In the genomic region with DNA sequence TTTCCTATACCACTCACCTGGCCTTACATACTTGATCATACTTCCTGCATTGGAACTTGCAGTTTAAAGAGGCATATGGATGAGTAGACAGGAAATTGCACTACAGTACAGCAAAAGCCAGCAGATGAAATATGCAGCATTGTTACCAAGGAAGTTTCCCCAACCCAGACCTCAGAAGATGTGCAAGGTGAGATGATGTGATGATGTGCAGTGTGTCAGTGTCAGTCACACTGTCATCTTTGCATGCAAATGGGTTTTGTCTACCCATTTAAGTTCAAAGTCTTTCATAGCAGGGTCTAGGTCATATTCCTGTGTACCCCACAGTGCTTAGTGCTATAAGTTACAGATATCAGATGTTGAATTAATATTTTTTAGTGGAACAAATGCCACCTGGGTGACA, we compare ENCODE assay signal across 37 cellular contexts.
"Had no signal": no experiment of that assay in that cellular context is flagged by ENCODE, and none has a peak within 500 bp of the region (broad histone marks: within the 10 kb centered on the region; RNA-seq: fewer than 3 reads in every experiment).

No MANE protein-coding gene starts in this region.

- H3K27me3 Mint-ChIP-seq: activated naive CD8-positive, alpha-beta T cell treated with anti-CD3 and anti-CD28 coated beads, Interleukin-2, amount 50 U/mL, for 24 hours; brain; dendritic cell treated with granulocyte-macrophage colony-stimulating factor and Interleukin-4, amounts not matched to agents 40 ng/mL and 50 ng/mL, for 4 days had no signal

- H3K9me3 Mint-ChIP-seq: activated CD4-positive, alpha-beta T cell treated with anti-CD3 and anti-CD28 coated beads, Interleukin-2, amount 10 ng/mL, durations not matched to agents 7 days and 5 days; activated CD8-positive, alpha-beta T cell treated with anti-CD3 and anti-CD28 coated beads for 36 hours; activated naive CD8-positive, alpha-beta T cell treated with anti-CD3 and anti-CD28 coated beads for 36 hours; activated naive CD8-positive, alpha-beta T cell treated with anti-CD3 and anti-CD28 coated beads, Interleukin-2, amount 50 U/mL, for 24 hours; activated T-helper 1 cell treated with anti-CD3 and anti-CD28 coated beads, Interleukin-12 subunit alpha, Interleukin-12 subunit beta, Interleukin-2, Interleukin-4 antibody, amounts not matched to agents 30 ng/mL and 10 ng/mL and 1 ng/mL, durations not matched to agents 14 hours and 24 hours and 36 hours; brain; dendritic cell treated with granulocyte-macrophage colony-stimulating factor and Interleukin-4, amounts not matched to agents 40 ng/mL and 50 ng/mL, for 4 days; T-helper 2 cell treated with Interferon-gamma antibody and Interleukin-4, amounts not matched to agents 5 μg/mL and 100 μg/mL, for 36 hours had no signal

- H3K36me3 Mint-ChIP-seq: activated CD8-positive, alpha-beta memory T cell treated with anti-CD3 and anti-CD28 coated beads, Interleukin-2, amount 10 ng/mL, durations not matched to agents 7 days and 5 days; activated naive CD8-positive, alpha-beta T cell treated with anti-CD3 and anti-CD28 coated beads for 36 hours had no signal

- DNase-seq: activated CD4-positive, alpha-beta T cell treated with anti-CD3 and anti-CD28 coated beads for 4 hours; activated CD4-positive, alpha-beta T cell treated with anti-CD3 and anti-CD28 coated beads, Interleukin-2, amount 10 ng/mL, durations not matched to agents 7 days and 5 days; activated CD4-positive, alpha-beta T cell treated with anti-CD3 and anti-CD28 coated beads, Interleukin-2, amount 50 U/mL, for 48 hours; activated CD4-positive, CD25-positive, alpha-beta regulatory T cell; activated CD4-positive, CD25-positive, alpha-beta regulatory T cell treated with anti-CD3 and anti-CD28 coated beads, Interleukin-2, amount 50 U/mL, for 72 hours; activated CD8-positive, alpha-beta memory T cell treated with anti-CD3 and anti-CD28 coated beads, Interleukin-2, amount 10 ng/mL, durations not matched to agents 7 days and 5 days; activated CD8-positive, alpha-beta memory T cell treated with anti-CD3 and anti-CD28 coated beads, Interleukin-2, amount 50 U/mL, for 4 hours; activated CD8-positive, alpha-beta T cell treated with anti-CD3 and anti-CD28 coated beads for 36 hours; activated gamma-delta T cell; activated naive CD4-positive, alpha-beta T cell; activated naive CD4-positive, alpha-beta T cell treated with anti-CD3 and anti-CD28 coated beads, Interleukin-2, amount 50 U/mL, for 16 hours; activated naive CD8-positive, alpha-beta T cell treated with anti-CD3 and anti-CD28 coated beads for 36 hours; activated naive CD8-positive, alpha-beta T cell treated with anti-CD3 and anti-CD28 coated beads, Interleukin-2, amount 50 U/mL, for 24 hours; activated T-cell treated with anti-CD3 and anti-CD28 coated beads, Interleukin-2, amount 50 U/mL, for 1 hour; activated T-cell treated with anti-CD3 and anti-CD28 coated beads, Interleukin-2, amount 50 U/mL, for 48 hours; adrenal gland; amygdala; aorta; dorsolateral prefrontal cortex; effector memory CD4-positive, alpha-beta T cell; endodermal cell; erythroblast; gastrocnemius medialis; glutamatergic neuron; heart left ventricle; T-helper 1 cell; T-helper 17 cell; T1000 had no signal

- H3K36me3 ChIP-seq: adrenal gland, breast epithelium, esophagus muscularis mucosa, gastrocnemius medialis had no signal

- H3K27ac Mint-ChIP-seq: activated CD4-positive, alpha-beta T cell treated with anti-CD3 and anti-CD28 coated beads, Interleukin-2, amount 10 ng/mL, durations not matched to agents 7 days and 5 days; activated CD8-positive, alpha-beta memory T cell treated with anti-CD3 and anti-CD28 coated beads, Interleukin-2, amount 10 ng/mL, durations not matched to agents 7 days and 5 days; activated CD8-positive, alpha-beta T cell treated with anti-CD3 and anti-CD28 coated beads for 36 hours; activated naive CD8-positive, alpha-beta T cell treated with anti-CD3 and anti-CD28 coated beads for 36 hours; activated naive CD8-positive, alpha-beta T cell treated with anti-CD3 and anti-CD28 coated beads, Interleukin-2, amount 50 U/mL, for 24 hours; activated T-helper 1 cell treated with anti-CD3 and anti-CD28 coated beads, Interleukin-12 subunit alpha, Interleukin-12 subunit beta, Interleukin-2, Interleukin-4 antibody, amounts not matched to agents 30 ng/mL and 10 ng/mL and 1 ng/mL, durations not matched to agents 14 hours and 24 hours and 36 hours; brain; dendritic cell treated with granulocyte-macrophage colony-stimulating factor and Interleukin-4, amounts not matched to agents 40 ng/mL and 50 ng/mL, for 4 days; endodermal cell; T-helper 17 cell; T-helper 2 cell treated with Interferon-gamma antibody and Interleukin-4, amounts not matched to agents 5 μg/mL and 100 μg/mL, for 36 hours had no signal

- H3K4me3 Mint-ChIP-seq: activated CD4-positive, alpha-beta T cell treated with anti-CD3 and anti-CD28 coated beads, Interleukin-2, amount 10 ng/mL, durations not matched to agents 7 days and 5 days; activated CD8-positive, alpha-beta memory T cell treated with anti-CD3 and anti-CD28 coated beads, Interleukin-2, amount 10 ng/mL, durations not matched to agents 7 days and 5 days; activated CD8-positive, alpha-beta T cell treated with anti-CD3 and anti-CD28 coated beads for 36 hours; activated naive CD8-positive, alpha-beta T cell treated with anti-CD3 and anti-CD28 coated beads for 36 hours; activated naive CD8-positive, alpha-beta T cell treated with anti-CD3 and anti-CD28 coated beads, Interleukin-2, amount 50 U/mL, for 24 hours; activated T-helper 1 cell treated with anti-CD3 and anti-CD28 coated beads, Interleukin-12 subunit alpha, Interleukin-12 subunit beta, Interleukin-2, Interleukin-4 antibody, amounts not matched to agents 30 ng/mL and 10 ng/mL and 1 ng/mL, durations not matched to agents 14 hours and 24 hours and 36 hours; brain; central memory CD8-positive, alpha-beta T cell; dendritic cell treated with granulocyte-macrophage colony-stimulating factor and Interleukin-4, amounts not matched to agents 40 ng/mL and 50 ng/mL, for 4 days; endodermal cell; T-helper 17 cell; T-helper 2 cell treated with Interferon-gamma antibody and Interleukin-4, amounts not matched to agents 5 μg/mL and 100 μg/mL, for 36 hours had no signal

- ATAC-seq: activated CD8-positive, alpha-beta memory T cell treated with anti-CD3 and anti-CD28 coated beads, Interleukin-2, amount 10 ng/mL, durations not matched to agents 7 days and 5 days; activated CD8-positive, alpha-beta T cell treated with anti-CD3 and anti-CD28 coated beads for 36 hours; activated naive CD8-positive, alpha-beta T cell treated with anti-CD3 and anti-CD28 coated beads, Interleukin-2, amount 50 U/mL, for 24 hours; foreskin keratinocyte; gastrocnemius medialis; heart left ventricle; T-helper 17 cell had no signal

- H3K4me1 Mint-ChIP-seq: activated CD4-positive, alpha-beta T cell treated with anti-CD3 and anti-CD28 coated beads, Interleukin-2, amount 10 ng/mL, durations not matched to agents 7 days and 5 days; activated CD8-positive, alpha-beta memory T cell treated with anti-CD3 and anti-CD28 coated beads, Interleukin-2, amount 10 ng/mL, durations not matched to agents 7 days and 5 days; activated naive CD8-positive, alpha-beta T cell treated with anti-CD3 and anti-CD28 coated beads for 36 hours; activated naive CD8-positive, alpha-beta T cell treated with anti-CD3 and anti-CD28 coated beads, Interleukin-2, amount 50 U/mL, for 24 hours; central memory CD8-positive, alpha-beta T cell had no signal

- H3K27me3 ChIP-seq: adrenal gland, breast epithelium, dorsolateral prefrontal cortex, esophagus muscularis mucosa, foreskin keratinocyte, gastrocnemius medialis, heart left ventricle had no signal

- H3K4me3 ChIP-seq: adrenal gland, breast epithelium, coronary artery, dorsolateral prefrontal cortex, esophagus muscularis mucosa, gastrocnemius medialis, heart left ventricle had no signal

- H3K27ac ChIP-seq: adrenal gland, breast epithelium, coronary artery, dorsolateral prefrontal cortex, esophagus muscularis mucosa, foreskin keratinocyte, gastrocnemius medialis, heart left ventricle had no signal

- H3K4me1 ChIP-seq: adrenal gland, breast epithelium, esophagus muscularis mucosa, foreskin keratinocyte, gastrocnemius medialis, heart left ventricle had no signal

- H3K9me3 ChIP-seq: adrenal gland, breast epithelium, esophagus muscularis mucosa, gastrocnemius medialis, heart left ventricle had no signal
